Comparison of ENCODE assay signal across 26 cellular contexts in genomic region chrX:121301822-121302221, GRCh38.
"Had no signal": no experiment of that assay in that cellular context is flagged by ENCODE, and none has a peak within 500 bp of the region (broad histone marks: within the 10 kb centered on the region; RNA-seq: fewer than 3 reads in every experiment).

No MANE protein-coding gene starts in this region.

- DNase-seq: naive thymus-derived CD8-positive, alpha-beta T cell; nephron progenitor cell; occipital lobe; ovary; posterior cingulate gyrus; psoas muscle; right cardiac atrium; right lobe of liver; sigmoid colon; small intestine; stimulated activated CD4-positive, alpha-beta T cell treated with anti-CD3 and anti-CD28 coated beads, Interleukin-15, amount 100 ng/mL, for 24 hours; stimulated activated CD4-positive, alpha-beta T cell treated with anti-CD3 and anti-CD28 coated beads, Interleukin-2, amount 100 ng/mL, for 24 hours; stimulated activated CD4-positive, alpha-beta T cell treated with anti-CD3 and anti-CD28 coated beads, Interleukin-2, amount 100 ng/mL, for 48 hours; stimulated activated CD4-positive, alpha-beta T cell treated with anti-CD3 and anti-CD28 coated beads, Interleukin-4, amount 100 ng/mL, for 24 hours; stimulated activated naive B cell treated with anti-CD40 and anti-IgM and Interleukin-4, amounts not matched to agents 10 μg/mL and 1 μg/mL and 100 μg/mL, for 72 hours; stimulated activated naive CD4-positive, alpha-beta T cell treated with Interleukin-2 at 50 U/mL for 16 hours; stomach; thyroid gland; trophoblast cell; upper lobe of left lung; uterus had no signal

- H3K9me3 ChIP-seq: neutrophil, ovary, psoas muscle, right lobe of liver, sigmoid colon, stomach, thoracic aorta, thyroid gland, tibial nerve, upper lobe of left lung, uterus had no signal

- H3K27me3 ChIP-seq: neutrophil, ovary, right lobe of liver, sigmoid colon, stomach, thyroid gland, tibial nerve, upper lobe of left lung, uterus had no signal

- H3K27ac ChIP-seq: neutrophil, ovary, parathyroid adenoma, psoas muscle, right lobe of liver, sigmoid colon, stomach, thoracic aorta, thyroid gland, tibial nerve, upper lobe of left lung, uterus had no signal

- H3K4me1 ChIP-seq: parathyroid adenoma, psoas muscle, right lobe of liver, sigmoid colon, stomach, thyroid gland, tibial nerve, upper lobe of left lung, uterus had no signal

- H2AFZ ChIP-seq: parathyroid adenoma had no signal

- H3K36me3 ChIP-seq: neutrophil, ovary, right lobe of liver, sigmoid colon, stomach, thoracic aorta, thyroid gland, tibial nerve, upper lobe of left lung, uterus had no signal

- H3K9ac ChIP-seq: parathyroid adenoma had no signal

- H3K79me2 ChIP-seq: parathyroid adenoma had no signal

- ATAC-seq: naive thymus-derived CD8-positive, alpha-beta T cell; natural killer cell treated with Interleukin-12 subunit alpha and Interleukin-12 subunit beta and Interleukin-15 and Interleukin-18, amount 100 ng/mL, for 72 hours; psoas muscle; right cardiac atrium; right lobe of liver; stimulated activated naive B cell treated with anti-CD40 and anti-IgM and Interleukin-4, amounts not matched to agents 10 μg/mL and 1 μg/mL and 100 μg/mL, for 72 hours had no signal

- H3K4me3 ChIP-seq: ovary, psoas muscle, right lobe of liver, sigmoid colon, stomach, thoracic aorta, thyroid gland, tibial nerve, upper lobe of left lung, uterus had no signal
